Comparison of ENCODE assay signal across 9 cellular contexts in the genomic region with DNA sequence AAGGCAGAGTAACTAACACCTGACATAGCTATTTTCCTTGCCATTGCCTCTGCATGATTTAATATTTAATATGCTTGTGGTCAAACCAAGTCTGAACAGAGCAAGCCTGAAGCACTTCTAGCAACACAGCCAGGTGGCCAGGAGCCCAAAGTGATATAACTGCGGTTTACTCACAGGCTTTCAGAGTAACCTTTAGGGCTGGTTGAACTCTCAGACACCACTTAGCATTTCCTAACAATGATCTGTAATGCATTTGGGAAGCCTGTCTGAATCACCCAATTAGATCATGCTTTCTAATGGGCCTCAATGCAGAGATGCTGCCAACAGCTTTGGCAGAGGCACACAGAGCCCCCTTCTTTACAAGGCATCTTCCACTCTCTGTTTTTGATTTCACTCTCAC.
A peak's percentile ranks its signal among the peaks of the same experiment; 100 is the strongest.
DNase-seq lines count a peak whose midpoint lies in the region; ATAC-seq and TF ChIP-seq lines count a peak whose summit lies in the region.
"Had no signal": no experiment of that assay in that cellular context is flagged by ENCODE, and none has a peak within 500 bp of the region (broad histone marks: within the 10 kb centered on the region; RNA-seq: fewer than 3 reads in every experiment).

No MANE protein-coding gene starts in this region.

- H3K27me3 ChIP-seq in thymus (ENCODE audit: control insufficient read depth, insufficient read depth): no peaks in the 10 kb centered on the region

- H3K4me1 ChIP-seq in thymus (ENCODE audit: control insufficient read depth, insufficient read depth, low read length): no peaks in the 10 kb centered on the region

- no peaks in the 10 kb centered on the region for H3K9me3 ChIP-seq in thymus (ENCODE audit: control insufficient read depth)

- H3K27ac ChIP-seq in thymus (ENCODE audit: low read depth): peak overlapping the region; percentile 20

- in situ Hi-C loops in ACHN (cut with HindIII; ENCODE audit: low pct_ligation_motif_present, low pct_unique_long_range_greater_than_20kb, low sequenced_read_pairs): no loop called here

- peaks cover 8% of the 10 kb centered on the region for H3K9me3 Mint-ChIP-seq in MCF 10A (ENCODE audit: unreplicated experiment)
- H3K9me3 Mint-ChIP-seq in progenitor cell of endocrine pancreas (ENCODE audit: low read depth): peaks cover 20% of the 10 kb centered on the region

- H3K27me3 Mint-ChIP-seq in MCF 10A (ENCODE audit: insufficient read depth, unreplicated experiment): no peaks in the 10 kb centered on the region
- no peaks in the 10 kb centered on the region for H3K27me3 Mint-ChIP-seq in progenitor cell of endocrine pancreas

- TF ChIP-seq CTCF in MCF 10A (IDR thresholded peaks at IDR 0.05; ENCODE audit: unreplicated experiment) (no peak), progenitor cell of endocrine pancreas (IDR thresholded peaks at IDR 0.05; ENCODE audit: unreplicated experiment) (no peak)

- ATAC-seq in HG03460 (IDR thresholded peaks at IDR 0.05; ENCODE audit: unreplicated experiment): peak; percentile 90

- H3K4me1 Mint-ChIP-seq in MCF 10A (ENCODE audit: insufficient read depth, unreplicated experiment) (peaks cover 28% of the 10 kb centered on the region), progenitor cell of endocrine pancreas (ENCODE audit: low read depth) (no peaks in the 10 kb centered on the region)

- H3K4me3 ChIP-seq in thymus (ENCODE audit: low read length): no peak overlapping the region
- H3K4me3 ChIP-seq: skin epidermis had no signal

- DNase-seq in DMS53 (lab: John Stamatoyannopoulos, UW) (peak; percentile 9), DMS53 treated with DMSO at 0.1 percent for 48 hours (lab: John Stamatoyannopoulos, UW; ENCODE audit: unreplicated experiment) (no peak), MCF 10A (ENCODE audit: unreplicated experiment) (peak; percentile 93), progenitor cell of endocrine pancreas (ENCODE audit: low spot score, unreplicated experiment) (no peak), SIG-M5 (lab: John Stamatoyannopoulos, UW) (no peak), ACHN (no peak)

- no peaks in the 10 kb centered on the region for H3K36me3 ChIP-seq in thymus (ENCODE audit: control insufficient read depth, insufficient read depth)

- H3K36me3 Mint-ChIP-seq in MCF 10A (ENCODE audit: insufficient read depth, unreplicated experiment): no peaks in the 10 kb centered on the region
- no peaks in the 10 kb centered on the region for H3K36me3 Mint-ChIP-seq in progenitor cell of endocrine pancreas (ENCODE audit: insufficient read depth)

- no peak overlapping the region for H3K4me3 Mint-ChIP-seq in MCF 10A (ENCODE audit: unreplicated experiment)
- no peak overlapping the region for H3K4me3 Mint-ChIP-seq in progenitor cell of endocrine pancreas (ENCODE audit: low read depth)

- BruUV-seq in MCF 10A (replicated peaks; lab: Mats Ljungman, UMichigan): no TSS peak

- POLR2A ChIA-PET in MCF 10A (lab: Yijun Ruan, JAX): interaction anchor here (0.7 to 1.4 kb wide), 5 partner anchors 14 to 901 kb away, joined by 3 to 6 read pairs (median 3); no protein-coding TSS in a partner anchor

- H3K27ac Mint-ChIP-seq in MCF 10A (ENCODE audit: low read depth, unreplicated experiment) (no peak overlapping the region), progenitor cell of endocrine pancreas (no peak overlapping the region)

- intact Hi-C loops in MCF 10A (cut with micrococcal nuclease): no loop called here

- CTCF ChIA-PET in MCF 10A (lab: Yijun Ruan, JAX): interaction anchor here (0.5 to 0.6 kb wide), 3 partner anchors 80 to 353 kb away, joined by 3 to 4 read pairs (median 4); no protein-coding TSS in a partner anchor

- WGBS in thymus: 0% methylated on average over 1 of the region's 1 CpG

Comparison
In these comparisons a context has a peak if more than half of its experiments do, and no peak if none do; other contexts are left out.
1. DNase-seq: peak in DMS53 (single experiment) and MCF 10A (single experiment); none in DMS53 treated with DMSO at 0.1 percent for 48 hours (single experiment), progenitor cell of endocrine pancreas (single experiment), SIG-M5 (single experiment) and ACHN (single experiment).